In genomic region chr3:79002465-79003372, GRCh38 we compare ENCODE assay signal across 1 cellular context.
TF ChIP-seq lines count a peak whose summit lies in the region.

No MANE protein-coding gene starts in this region.

TF ChIP-seq in GM12878, 131 proteins besides CTCF, POLR2A, EP300 and RAD21 (continued from another document):
- TF ChIP-seq, protein P1, sequence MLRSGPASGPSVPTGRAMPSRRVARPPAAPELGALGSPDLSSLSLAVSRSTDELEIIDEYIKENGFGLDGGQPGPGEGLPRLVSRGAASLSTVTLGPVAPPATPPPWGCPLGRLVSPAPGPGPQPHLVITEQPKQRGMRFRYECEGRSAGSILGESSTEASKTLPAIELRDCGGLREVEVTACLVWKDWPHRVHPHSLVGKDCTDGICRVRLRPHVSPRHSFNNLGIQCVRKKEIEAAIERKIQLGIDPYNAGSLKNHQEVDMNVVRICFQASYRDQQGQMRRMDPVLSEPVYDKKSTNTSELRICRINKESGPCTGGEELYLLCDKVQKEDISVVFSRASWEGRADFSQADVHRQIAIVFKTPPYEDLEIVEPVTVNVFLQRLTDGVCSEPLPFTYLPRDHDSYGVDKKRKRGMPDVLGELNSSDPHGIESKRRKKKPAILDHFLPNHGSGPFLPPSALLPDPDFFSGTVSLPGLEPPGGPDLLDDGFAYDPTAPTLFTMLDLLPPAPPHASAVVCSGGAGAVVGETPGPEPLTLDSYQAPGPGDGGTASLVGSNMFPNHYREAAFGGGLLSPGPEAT (IDR thresholded peaks at IDR 0.05; ENCODE audit: low read depth): 0 out of 2 replicates have a peak, but pooled peaks have one; percentile 32
- no peak for TF ChIP-seq ZNF592 (IDR thresholded peaks at IDR 0.05)
- TF ChIP-seq, protein P2, sequence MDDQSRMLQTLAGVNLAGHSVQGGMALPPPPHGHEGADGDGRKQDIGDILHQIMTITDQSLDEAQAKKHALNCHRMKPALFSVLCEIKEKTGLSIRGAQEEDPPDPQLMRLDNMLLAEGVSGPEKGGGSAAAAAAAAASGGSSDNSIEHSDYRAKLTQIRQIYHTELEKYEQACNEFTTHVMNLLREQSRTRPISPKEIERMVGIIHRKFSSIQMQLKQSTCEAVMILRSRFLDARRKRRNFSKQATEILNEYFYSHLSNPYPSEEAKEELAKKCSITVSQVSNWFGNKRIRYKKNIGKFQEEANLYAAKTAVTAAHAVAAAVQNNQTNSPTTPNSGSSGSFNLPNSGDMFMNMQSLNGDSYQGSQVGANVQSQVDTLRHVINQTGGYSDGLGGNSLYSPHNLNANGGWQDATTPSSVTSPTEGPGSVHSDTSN (IDR thresholded peaks at IDR 0.05; ENCODE audit: insufficient replicate concordance, low read depth, low read length): no peak
- no peak for TF ChIP-seq NR2F1 (conservative IDR thresholded peaks at IDR 0.05)
- TF ChIP-seq CBX5 (IDR thresholded peaks at IDR 0.05; ENCODE audit: low read depth): no peak
- no peak for TF ChIP-seq HSF1 (IDR thresholded peaks at IDR 0.05; ENCODE audit: low read depth, low read length)
- TF ChIP-seq IKZF2 (IDR thresholded peaks at IDR 0.05): peak in 1 of 2 experiments; percentile 47; a peak in 2 of 4 replicates
- no peak for TF ChIP-seq ATF2 (IDR thresholded peaks at IDR 0.05; ENCODE audit: low read length)
- TF ChIP-seq ATF7 (IDR thresholded peaks at IDR 0.05; ENCODE audit: low read depth): no peak
- TF ChIP-seq POLR2AphosphoS5 (IDR thresholded peaks at IDR 0.05; ENCODE audit: low read length): no peak
- TF ChIP-seq CHD1 (IDR thresholded peaks at IDR 0.05; ENCODE audit: low read depth, low read length): no peak
- TF ChIP-seq SPI1 (IDR thresholded peaks at IDR 0.05; ENCODE audit: borderline replicate concordance, insufficient read depth, low read depth, low read length): no peak
- no peak for TF ChIP-seq GATAD2B (conservative IDR thresholded peaks at IDR 0.05; ENCODE audit: low read depth)
- peak; percentile 37; the same call in 1 of the 2 replicates for TF ChIP-seq IKZF1 (conservative IDR thresholded peaks at IDR 0.05)
- TF ChIP-seq CBX3 (IDR thresholded peaks at IDR 0.05; ENCODE audit: borderline replicate concordance, low read depth): no peak
- TF ChIP-seq NFXL1 (IDR thresholded peaks at IDR 0.05; ENCODE audit: borderline replicate concordance): no peak
- no peak for TF ChIP-seq PKNOX1 (IDR thresholded peaks at IDR 0.05)
- TF ChIP-seq RELA (IDR thresholded peaks at IDR 0.05; ENCODE audit: borderline replicate concordance, partially characterized antibody): no peak
- peak; percentile 92 for TF ChIP-seq ZNF24 (IDR thresholded peaks at IDR 0.05)
- TF ChIP-seq ZZZ3 (IDR thresholded peaks at IDR 0.05; ENCODE audit: control insufficient read depth, insufficient read length, low read depth): no peak
- no peak for TF ChIP-seq ZBTB4 (CRISPR knock-in tag; IDR thresholded peaks at IDR 0.05)
- peak; percentile 60; the same call in 1 of the 2 replicates for TF ChIP-seq MTA2 (IDR thresholded peaks at IDR 0.05; ENCODE audit: low read depth)
- TF ChIP-seq IRF5 (IDR thresholded peaks at IDR 0.05; ENCODE audit: borderline replicate concordance): no peak
- TF ChIP-seq HDAC2 (IDR thresholded peaks at IDR 0.05): no peak
- TF ChIP-seq MYC (IDR thresholded peaks at IDR 0.05; ENCODE audit: insufficient read depth, insufficient read length, insufficient replicate concordance, low read length, severe bottlenecking): no peak
- TF ChIP-seq TCF7 (IDR thresholded peaks at IDR 0.05; ENCODE audit: borderline replicate concordance): no peak
- no peak for TF ChIP-seq FOS (IDR thresholded peaks at IDR 0.05; ENCODE audit: borderline replicate concordance, extremely low read depth, insufficient read length)
